In genomic region chr6:112181130-112181529, GRCh38 we compare ENCODE assay signal across 1 cellular context.
TF ChIP-seq lines count a peak whose summit lies in the region.

No MANE protein-coding gene starts in this region.

TF ChIP-seq in HepG2, 621 proteins besides CTCF, POLR2A, EP300 and RAD21 (continued from another document):
- TF ChIP-seq DR1 (CRISPR knock-in tag; IDR thresholded peaks at IDR 0.05) (no peak), ZNF350 (CRISPR knock-in tag; IDR thresholded peaks at IDR 0.05; ENCODE audit: borderline replicate concordance, low read depth) (no peak), TEAD2 (CRISPR knock-in tag; IDR thresholded peaks at IDR 0.05) (no peak), ZBTB33 (CRISPR knock-in tag; IDR thresholded peaks at IDR 0.05) (no peak), ZNF451 (CRISPR knock-in tag; IDR thresholded peaks at IDR 0.05) (no peak)
